Comparison of ENCODE assay signal across 1 cellular context in the genomic region with DNA sequence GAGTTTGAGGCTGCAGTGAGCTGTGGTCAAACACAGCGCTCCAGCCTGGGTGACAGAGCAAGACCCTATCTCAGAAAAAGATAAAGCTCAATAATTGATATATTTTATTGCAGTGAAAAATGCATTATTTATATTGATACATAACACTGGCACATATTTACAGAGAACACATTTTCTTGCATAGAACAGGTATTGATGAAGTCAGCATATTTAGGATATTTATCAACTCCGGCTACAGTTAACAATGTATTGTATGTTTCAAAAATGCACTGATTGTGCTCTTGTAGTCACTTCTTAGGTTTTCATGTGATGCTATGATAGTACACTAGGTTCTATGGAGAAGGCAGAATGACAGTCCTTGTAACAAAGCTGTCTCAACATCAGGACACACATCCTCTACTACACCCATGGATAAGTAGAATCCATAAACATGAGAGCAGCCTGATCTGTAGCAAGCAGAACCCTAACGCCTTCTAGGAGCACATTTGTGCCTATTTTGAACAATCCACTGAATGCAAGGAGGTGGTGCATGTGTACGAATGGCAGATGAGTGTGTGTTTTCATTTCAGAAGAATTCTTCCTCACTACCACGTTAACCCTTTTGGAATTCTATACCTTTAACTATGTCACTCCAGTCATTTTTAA.
A peak's percentile ranks its signal among the peaks of the same experiment; 100 is the strongest.
TF ChIP-seq lines count a peak whose summit lies in the region.

No MANE protein-coding gene starts in this region.

TF ChIP-seq in HepG2, 621 proteins besides CTCF, POLR2A, EP300 and RAD21:
- peak; percentile 83 to 91 for TF ChIP-seq MAFK (conservative IDR thresholded peaks at IDR 0.05 in 1 of 2, IDR thresholded peaks at IDR 0.05 in 1 of 2; ENCODE audit: low read length in 2 of 2)
- TF ChIP-seq KIAA2018 (CRISPR knock-in tag; IDR thresholded peaks at IDR 0.05; ENCODE audit: borderline replicate concordance) = no peak
- TF ChIP-seq MAFF (IDR thresholded peaks at IDR 0.05; ENCODE audit: low read depth, low read length) = peak; percentile 85
TF ChIP-seq in HepG2: peak in this region for 2.
